ENCODE assay signal across 22 cellular contexts in genomic region chr2:205593891-205594290, GRCh38.
"Had no signal": no experiment of that assay in that cellular context is flagged by ENCODE, and none has a peak within 500 bp of the region (broad histone marks: within the 10 kb centered on the region; RNA-seq: fewer than 3 reads in every experiment).

No MANE protein-coding gene starts in this region.

- H3K27me3 ChIP-seq: brain microvascular endothelial cell, esophagus muscularis mucosa, gastroesophageal sphincter, tibial artery had no signal

- H3K9me3 ChIP-seq: esophagus muscularis mucosa, gastroesophageal sphincter, tibial artery had no signal

- H3K36me3 ChIP-seq: brain microvascular endothelial cell, esophagus muscularis mucosa, gastroesophageal sphincter, tibial artery had no signal

- ATAC-seq: activated CD4-positive, alpha-beta T cell treated with anti-CD3 and anti-CD28 coated beads for 36 hours; activated T-cell treated with anti-CD3 and anti-CD28 coated beads, Interleukin-2, amount 50 U/mL, for 4 hours; gastroesophageal sphincter; left lobe of liver; natural killer cell; stimulated activated effector memory CD8-positive, alpha-beta T cell treated with anti-CD3 and anti-CD28 coated beads, Interleukin-12 subunit alpha, Interleukin-12 subunit beta, amount 100 ng/mL, for 72 hours; stimulated activated naive CD8-positive, alpha-beta T cell treated with anti-CD3 and anti-CD28 coated beads, Interleukin-15, amount 100 ng/mL, for 72 hours; T-cell had no signal

- H3K36me3 Mint-ChIP-seq: mesothelial cell of epicardium; natural killer cell; stimulated activated effector memory CD8-positive, alpha-beta T cell treated with anti-CD3 and anti-CD28 coated beads, Interleukin-12 subunit alpha, Interleukin-12 subunit beta, amount 100 ng/mL, for 72 hours; T-cell had no signal

- H3K9me3 Mint-ChIP-seq: activated naive CD4-positive, alpha-beta T cell treated with anti-CD3 and anti-CD28 coated beads for 36 hours; activated T-cell treated with anti-CD3 and anti-CD28 coated beads, Interleukin-2, amount 50 U/mL, for 4 hours; central memory CD8-positive, alpha-beta T cell; natural killer cell; T-helper 2 cell treated with Interferon-gamma antibody and Interleukin-4, amounts not matched to agents 5 μg/mL and 100 μg/mL, for 36 hours had no signal

- DNase-seq: activated CD4-positive, alpha-beta T cell treated with anti-CD3 and anti-CD28 coated beads for 36 hours; activated CD4-positive, alpha-beta T cell treated with anti-CD3 and anti-CD28 coated beads, Interleukin-2, amount 50 U/mL, for 4 hours; activated CD8-positive, alpha-beta memory T cell treated with anti-CD3 and anti-CD28 coated beads, Interleukin-2, amount 50 U/mL, for 48 hours; activated naive CD4-positive, alpha-beta T cell treated with anti-CD3 and anti-CD28 coated beads for 36 hours; activated T-cell treated with anti-CD3 and anti-CD28 coated beads, Interleukin-2, amount 50 U/mL, for 4 hours; aorta; brain microvascular endothelial cell; natural killer cell; retina; stimulated activated CD4-positive, alpha-beta T cell treated with anti-CD3 and anti-CD28 coated beads, Interleukin-1b, Interleukin-23, amount 100 ng/mL, for 48 hours; stimulated activated naive CD8-positive, alpha-beta T cell treated with anti-CD3 and anti-CD28 coated beads, Interleukin-15, amount 100 ng/mL, for 72 hours; T-cell; tibial artery had no signal

- H3K4me3 ChIP-seq: coronary artery, esophagus muscularis mucosa, gastroesophageal sphincter, tibial artery had no signal

- H3K27ac Mint-ChIP-seq: activated CD4-positive, alpha-beta T cell treated with anti-CD3 and anti-CD28 coated beads for 36 hours; activated naive CD4-positive, alpha-beta T cell treated with anti-CD3 and anti-CD28 coated beads for 36 hours; mesothelial cell of epicardium; natural killer cell; progenitor cell of endocrine pancreas; stimulated activated effector memory CD8-positive, alpha-beta T cell treated with anti-CD3 and anti-CD28 coated beads, Interleukin-12 subunit alpha, Interleukin-12 subunit beta, amount 100 ng/mL, for 72 hours; stimulated activated naive CD8-positive, alpha-beta T cell treated with anti-CD3 and anti-CD28 coated beads, Interleukin-15, amount 100 ng/mL, for 72 hours; T-cell; T-helper 2 cell treated with Interferon-gamma antibody and Interleukin-4, amounts not matched to agents 5 μg/mL and 100 μg/mL, for 36 hours had no signal
